In the genomic region with DNA sequence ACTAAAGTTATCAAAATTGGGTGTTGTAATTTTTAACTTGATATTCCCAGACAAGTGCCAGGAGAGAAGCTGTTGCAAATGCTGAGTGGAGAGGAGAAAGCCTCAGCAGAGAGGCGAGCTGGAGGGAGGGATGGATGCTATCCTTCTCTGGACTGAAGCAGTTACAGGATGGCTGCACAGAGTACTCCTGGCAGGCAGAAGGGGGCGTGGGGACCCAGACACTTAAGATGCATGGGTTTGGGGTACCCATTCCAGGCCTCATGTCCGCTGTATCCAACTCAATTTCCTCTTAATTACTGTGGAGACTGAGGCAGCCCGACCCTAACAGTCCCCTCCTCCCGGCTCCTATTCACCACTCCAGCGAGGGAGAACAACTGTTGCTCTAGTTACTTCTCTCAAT, we compare ENCODE assay signal across 19 cellular contexts. TPM values are rescaled to one million over a fixed set of nuclear protein-coding genes. Genes with fewer than 3 reads are reported as not detected.
A peak's percentile ranks its signal among the peaks of the same experiment; 100 is the strongest.
DNase-seq lines count a peak whose midpoint lies in the region; ATAC-seq and TF ChIP-seq lines count a peak whose summit lies in the region.
"Had no signal": no experiment of that assay in that cellular context is flagged by ENCODE, and none has a peak within 500 bp of the region (broad histone marks: within the 10 kb centered on the region; RNA-seq: fewer than 3 reads in every experiment).

No MANE protein-coding gene starts in this region.

- POLR2A ChIA-PET in CD4-positive, alpha-beta T cell (lab: Charles Lee), result no interaction called here
- POLR2A ChIA-PET in CD8-positive, alpha-beta T cell (lab: Charles Lee), result interaction anchor here (1.6 kb wide), 1 partner anchor 204 kb away, joined by 4 read pairs; a partner anchor contains a TSS

- no peaks in the 10 kb centered on the region for H3K36me3 ChIP-seq in CD8-positive, alpha-beta T cell (ENCODE audit: insufficient read depth, low read length)
- H3K36me3 ChIP-seq: BE2C, HAP-1 had no signal

- no peaks in the 10 kb centered on the region for H3K9me3 Mint-ChIP-seq in CD4-positive, alpha-beta T cell
- H3K9me3 Mint-ChIP-seq in CD8-positive, alpha-beta T cell, result no peaks in the 10 kb centered on the region
- no peaks in the 10 kb centered on the region for H3K9me3 Mint-ChIP-seq in osteocyte (ENCODE audit: unreplicated experiment)
- H3K9me3 Mint-ChIP-seq: CD8-positive, alpha-beta memory T cell had no signal

- intact Hi-C loops in CD4-positive, alpha-beta T cell (cut with DNase I, micrococcal nuclease), result loop anchor here in 1 of 2 experiments (5.0 to 10.0 kb wide), 2 partner anchors 341 to 396 kb away; a partner anchor contains a TSS
- intact Hi-C loops in CD8-positive, alpha-beta T cell (cut with DNase I, micrococcal nuclease), result no loop called here

- H3K27ac Mint-ChIP-seq in CD4-positive, alpha-beta T cell, result peak overlapping the region; percentile 93
- peak overlapping the region; percentile 70 for H3K27ac Mint-ChIP-seq in CD8-positive, alpha-beta T cell
- H3K27ac Mint-ChIP-seq in T-helper 17 cell (peak overlapping the region; percentile 98), osteocyte (ENCODE audit: unreplicated experiment) (no peak overlapping the region)

- H3K27me3 ChIP-seq in CD4-positive, alpha-beta T cell (ENCODE audit: control insufficient read depth, insufficient read depth, low read length), result no peaks in the 10 kb centered on the region
- no peaks in the 10 kb centered on the region for H3K27me3 ChIP-seq in CD8-positive, alpha-beta T cell (ENCODE audit: insufficient read depth, low read length)
- H3K27me3 ChIP-seq: BE2C had no signal

- no peak overlapping the region for H3K4me3 Mint-ChIP-seq in CD4-positive, alpha-beta T cell
- H3K4me3 Mint-ChIP-seq in CD8-positive, alpha-beta T cell, result no peak overlapping the region
- H3K4me3 Mint-ChIP-seq in T-helper 17 cell (no peak overlapping the region), osteocyte (ENCODE audit: unreplicated experiment) (no peak overlapping the region)

- ATAC-seq in CD4-positive, alpha-beta T cell (ENCODE audit: poor library complexity), result no peak
- no peak for ATAC-seq in CD8-positive, alpha-beta T cell
- ATAC-seq in T-helper 17 cell, result no peak
- no peak for ATAC-seq in HG03439 (IDR thresholded peaks at IDR 0.05; ENCODE audit: unreplicated experiment)
- no peak for ATAC-seq in HG03280 (IDR thresholded peaks at IDR 0.05; ENCODE audit: unreplicated experiment)
- ATAC-seq: K562 had no signal

- peaks cover 37% of the 10 kb centered on the region for H3K4me1 ChIP-seq in CD8-positive, alpha-beta T cell (ENCODE audit: insufficient read depth, low read length)
- H3K4me1 ChIP-seq: BE2C, HAP-1 had no signal

- H3K4me1 Mint-ChIP-seq in CD4-positive, alpha-beta T cell (ENCODE audit: low read depth), result peaks cover 67% of the 10 kb centered on the region
- H3K4me1 Mint-ChIP-seq in CD8-positive, alpha-beta T cell (ENCODE audit: low read depth), result peaks cover 41% of the 10 kb centered on the region
- H3K4me1 Mint-ChIP-seq in T-helper 17 cell (peaks cover 38% of the 10 kb centered on the region), osteocyte (ENCODE audit: unreplicated experiment) (no peaks in the 10 kb centered on the region)

- H3K27ac ChIP-seq in CD4-positive, alpha-beta T cell (ENCODE audit: low read depth, low read length), result no peak overlapping the region
- H3K27ac ChIP-seq in CD8-positive, alpha-beta T cell (ENCODE audit: low read depth, low read length), result no peak overlapping the region

- H3K27me3 Mint-ChIP-seq in CD4-positive, alpha-beta T cell, result no peaks in the 10 kb centered on the region
- H3K27me3 Mint-ChIP-seq in CD8-positive, alpha-beta T cell (ENCODE audit: low read depth), result no peaks in the 10 kb centered on the region
- H3K27me3 Mint-ChIP-seq in T-helper 17 cell (no peaks in the 10 kb centered on the region), osteocyte (ENCODE audit: unreplicated experiment) (no peaks in the 10 kb centered on the region)
- H3K27me3 Mint-ChIP-seq: CD8-positive, alpha-beta memory T cell had no signal

- peaks cover 48% of the 10 kb centered on the region for H3K36me3 Mint-ChIP-seq in CD4-positive, alpha-beta T cell (ENCODE audit: low read depth)
- peaks cover 31% of the 10 kb centered on the region for H3K36me3 Mint-ChIP-seq in CD8-positive, alpha-beta T cell
- peaks cover 3% of the 10 kb centered on the region for H3K36me3 Mint-ChIP-seq in T-helper 17 cell (ENCODE audit: low read depth)
- H3K36me3 Mint-ChIP-seq in osteocyte (ENCODE audit: unreplicated experiment), result peaks cover 47% of the 10 kb centered on the region

- no peak overlapping the region for H3K4me3 ChIP-seq in CD8-positive, alpha-beta T cell (ENCODE audit: low read depth, low read length)
- H3K4me3 ChIP-seq: HAP-1, K562 had no signal

- no peaks in the 10 kb centered on the region for H3K9me3 ChIP-seq in CD4-positive, alpha-beta T cell (ENCODE audit: control insufficient read depth, low read length)
- no peaks in the 10 kb centered on the region for H3K9me3 ChIP-seq in CD8-positive, alpha-beta T cell (ENCODE audit: low read length)
- no peaks in the 10 kb centered on the region for H3K9me3 ChIP-seq in T-helper 17 cell (ENCODE audit: control insufficient read depth, low read length, poor library complexity, severe bottlenecking)
- H3K9me3 ChIP-seq: BE2C, HAP-1 had no signal

- TF ChIP-seq CTCF in CD4-positive, alpha-beta T cell (IDR thresholded peaks at IDR 0.05), result no peak
- TF ChIP-seq CTCF in CD8-positive, alpha-beta T cell (IDR thresholded peaks at IDR 0.05), result no peak
- TF ChIP-seq CTCF in osteocyte (IDR thresholded peaks at IDR 0.05), result no peak

- DNase-seq in CD4-positive, alpha-beta T cell, result no peak
- DNase-seq in CD8-positive, alpha-beta T cell, result no peak
- no peak for DNase-seq in T-helper 17 cell
- DNase-seq in osteocyte (ENCODE audit: extremely low spot score, unreplicated experiment), result peak; percentile 38
- DNase-seq in UCSD-AML1 (lab: John Stamatoyannopoulos, UW; ENCODE audit: unreplicated experiment), result no peak
- DNase-seq in NCI-H2171 (lab: John Stamatoyannopoulos, UW), result no peak
- DNase-seq: ACHN; BE2C; C1 segment of cervical spinal cord; CD8-positive, alpha-beta memory T cell; COR-L47; DMS 273 treated with DMSO at 0.1 percent for 48 hours; DMS53; IMR-90 had no signal

- CTCF ChIA-PET in CD4-positive, alpha-beta T cell (lab: Charles Lee), result no interaction called here
- CTCF ChIA-PET in CD8-positive, alpha-beta T cell (lab: Charles Lee), result interaction anchor here (1.5 to 2.6 kb wide), 3 partner anchors 9 to 260 kb away, joined by 3 to 14 read pairs (median 8); no protein-coding TSS in a partner anchor

RNA-seq across cellular contexts. Expression of a gene that starts 25.4 kb away (rescaled TPM):
- not detected for total RNA-seq in CD4-positive, alpha-beta T cell
- not detected for total RNA-seq in CD8-positive, alpha-beta T cell
- total RNA-seq in T-helper 17 cell, result not detected
- total RNA-seq in osteocyte, result 0.52 and 1.6 TPM in 2 replicates
- total RNA-seq: CD8-positive, alpha-beta memory T cell; IMR-90; K562 had no signal

RNA-seq across cellular contexts. Expression of a gene that starts 57.1 kb away (rescaled TPM):
- total RNA-seq in CD4-positive, alpha-beta T cell, result not detected
- not detected for total RNA-seq in CD8-positive, alpha-beta T cell
- total RNA-seq in T-helper 17 cell (not detected), osteocyte (0.16 and 0.24 TPM in 2 replicates)
- total RNA-seq: CD8-positive, alpha-beta memory T cell; H4; IMR-90; K562 had no signal
